Comparison of ENCODE assay signal across 25 cellular contexts in genomic region chr3:12975748-12976522, GRCh38.
DNase-seq lines count a peak whose midpoint lies in the region; ATAC-seq and TF ChIP-seq lines count a peak whose summit lies in the region.
"Had no signal": no experiment of that assay in that cellular context is flagged by ENCODE, and none has a peak within 500 bp of the region (broad histone marks: within the 10 kb centered on the region; RNA-seq: fewer than 3 reads in every experiment).

No MANE protein-coding gene starts in this region.

- intact Hi-C loops in left ventricle myocardium inferior (cut with micrococcal nuclease), result no loop called here
- intact Hi-C loops in left ventricle myocardium superior (cut with micrococcal nuclease), result no loop called here

- POLR2A ChIA-PET in T-cell (lab: Charles Lee), result no interaction called here

- no peak for ATAC-seq in left ventricle myocardium superior
- ATAC-seq in T-cell (replicated peaks in 1 of 4), result no peak
- ATAC-seq in esophagus mucosa, result peak; percentile 9
- ATAC-seq in stimulated activated effector memory CD8-positive, alpha-beta T cell treated with anti-CD3 and anti-CD28 coated beads, Interleukin-12 subunit alpha, Interleukin-12 subunit beta, amount 100 ng/mL, for 72 hours, result no peak
- ATAC-seq in HG03439 (IDR thresholded peaks at IDR 0.05; ENCODE audit: unreplicated experiment), result no peak

- H3K4me3 ChIP-seq in left ventricle myocardium inferior, result no peak overlapping the region
- H3K4me3 ChIP-seq: BLaER1, GM23248, PC-9, SK-N-MC had no signal

- CTCF ChIA-PET in T-cell (lab: Charles Lee), result no interaction called here

- H3K27me3 ChIP-seq in left ventricle myocardium inferior (ENCODE audit: low read depth), result no peaks in the 10 kb centered on the region
- H3K27me3 ChIP-seq: BLaER1 had no signal

- H3K27ac ChIP-seq in left ventricle myocardium inferior (replicated peaks), result no peak overlapping the region
- H3K27ac ChIP-seq: BLaER1, GM23248, PC-9, RWPE1, SK-N-MC had no signal

- H3K9me3 ChIP-seq in left ventricle myocardium inferior (replicated peaks), result no peaks in the 10 kb centered on the region
- H3K9me3 ChIP-seq: BLaER1 had no signal

- no peaks in the 10 kb centered on the region for H3K9me3 Mint-ChIP-seq in T-cell
- H3K9me3 Mint-ChIP-seq in stimulated activated effector memory CD8-positive, alpha-beta T cell treated with anti-CD3 and anti-CD28 coated beads, Interleukin-12 subunit alpha, Interleukin-12 subunit beta, amount 100 ng/mL, for 72 hours, result no peaks in the 10 kb centered on the region
- H3K9me3 Mint-ChIP-seq: CD4-positive, CD25-positive, alpha-beta regulatory T cell; HFFc6 had no signal

- no peak overlapping the region for H3K4me3 Mint-ChIP-seq in T-cell
- no peak overlapping the region for H3K4me3 Mint-ChIP-seq in stimulated activated effector memory CD8-positive, alpha-beta T cell treated with anti-CD3 and anti-CD28 coated beads, Interleukin-12 subunit alpha, Interleukin-12 subunit beta, amount 100 ng/mL, for 72 hours
- H3K4me3 Mint-ChIP-seq: HFFc6 had no signal

- no peak for TF ChIP-seq CTCF in left ventricle myocardium inferior (IDR thresholded peaks at IDR 0.05; ENCODE audit: borderline replicate concordance)

- peaks cover 41% of the 10 kb centered on the region for H3K4me1 ChIP-seq in left ventricle myocardium inferior

- peaks cover 18% of the 10 kb centered on the region for H3K36me3 Mint-ChIP-seq in T-cell
- peaks cover 26% of the 10 kb centered on the region for H3K36me3 Mint-ChIP-seq in stimulated activated effector memory CD8-positive, alpha-beta T cell treated with anti-CD3 and anti-CD28 coated beads, Interleukin-12 subunit alpha, Interleukin-12 subunit beta, amount 100 ng/mL, for 72 hours

- H3K27me3 Mint-ChIP-seq in T-cell, result no peaks in the 10 kb centered on the region
- H3K27me3 Mint-ChIP-seq: CD4-positive, CD25-positive, alpha-beta regulatory T cell had no signal

- H3K27ac Mint-ChIP-seq in T-cell, result peak overlapping the region; percentile 0 to 68
- H3K27ac Mint-ChIP-seq in stimulated activated effector memory CD8-positive, alpha-beta T cell treated with anti-CD3 and anti-CD28 coated beads, Interleukin-12 subunit alpha, Interleukin-12 subunit beta, amount 100 ng/mL, for 72 hours, result peak overlapping the region; percentile 72
- H3K27ac Mint-ChIP-seq: HFFc6 had no signal

- DNase-seq in left ventricle myocardium inferior (peak; percentile 3), left ventricle myocardium superior (no peak), T-cell (no peak)
- DNase-seq in stimulated activated effector memory CD8-positive, alpha-beta T cell treated with anti-CD3 and anti-CD28 coated beads, Interleukin-12 subunit alpha, Interleukin-12 subunit beta, amount 100 ng/mL, for 72 hours (ENCODE audit: low spot score in 2 of 2), result no peak
- no peak for DNase-seq in activated naive CD4-positive, alpha-beta T cell treated with anti-CD3 and anti-CD28 coated beads, Interleukin-2, amount 50 U/mL, for 16 hours
- no peak for DNase-seq in stimulated activated CD4-positive, alpha-beta T cell treated with anti-CD3 and anti-CD28 coated beads, Interleukin-4, amount 100 ng/mL, for 1 hour
- DNase-seq: CD4-positive, CD25-positive, alpha-beta regulatory T cell; GM23248; H7; HFFc6; IMR-90; Karpas-422; NCI-H1092; NCI-H1417 treated with DMSO at 0.1 percent for 48 hours; NCI-H1694 treated with DMSO at 0.1 percent for 48 hours; NCI-H2081; NCI-H2227 treated with DMSO at 0.1 percent for 48 hours; NCI-H526 treated with DMSO at 0.1 percent for 48 hours; PC-9; SIG-M5 had no signal

- H3K4me1 Mint-ChIP-seq in T-cell, result peaks cover 47 to 63% (median 57%) of the 10 kb centered on the region in 3 donors
- peaks cover 63% of the 10 kb centered on the region for H3K4me1 Mint-ChIP-seq in stimulated activated effector memory CD8-positive, alpha-beta T cell treated with anti-CD3 and anti-CD28 coated beads, Interleukin-12 subunit alpha, Interleukin-12 subunit beta, amount 100 ng/mL, for 72 hours

- no peaks in the 10 kb centered on the region for H3K36me3 ChIP-seq in left ventricle myocardium inferior
